Comparison of ENCODE assay signal across 8 cellular contexts in genomic region chr1:46244656-46245371, GRCh38. TPM values are rescaled to one million over a fixed set of nuclear protein-coding genes. Genes with fewer than 3 reads are reported as not detected.
A peak's percentile ranks its signal among the peaks of the same experiment; 100 is the strongest.
DNase-seq lines count a peak whose midpoint lies in the region; ATAC-seq, FAIRE-seq and TF ChIP-seq lines count a peak whose summit lies in the region.

No MANE protein-coding gene starts in this region.

- H3K9me3 Mint-ChIP-seq in CD4-positive, alpha-beta T cell, result no peaks in the 10 kb centered on the region
- peaks cover 2% of the 10 kb centered on the region for H3K9me3 Mint-ChIP-seq in glutamatergic neuron (ENCODE audit: unreplicated experiment)
- H3K9me3 Mint-ChIP-seq in mesothelial cell of epicardium, result peaks cover 4% of the 10 kb centered on the region
- H3K9me3 Mint-ChIP-seq in activated naive CD8-positive, alpha-beta T cell treated with anti-CD3 and anti-CD28 coated beads, Interleukin-2, amount 50 U/mL, for 24 hours, result no peaks in the 10 kb centered on the region

- H3K79me2 ChIP-seq in PC-9 (ENCODE audit: low read depth), result peaks cover 20% of the 10 kb centered on the region

- no peak overlapping the region for H3K4me3 ChIP-seq in PC-9

- H3K9me3 ChIP-seq in CD4-positive, alpha-beta T cell (ENCODE audit: control insufficient read depth, low read length), result no peaks in the 10 kb centered on the region
- H3K9me3 ChIP-seq in PC-9 (ENCODE audit: insufficient read depth, low read depth), result no peaks in the 10 kb centered on the region

- peaks cover 14% of the 10 kb centered on the region; the same call in 1 of the 2 replicates for H3F3A ChIP-seq in PC-9 (ENCODE audit: insufficient read depth, low read depth)

- FAIRE-seq in GM19239 (lab: Jason Lieb, UNC), result no peak

- H3K4me2 ChIP-seq in PC-9, result no peak overlapping the region

- peaks cover 21% of the 10 kb centered on the region for H3K4me1 ChIP-seq in PC-9 (replicated peaks; ENCODE audit: insufficient read depth)

- H3K4me1 Mint-ChIP-seq in CD4-positive, alpha-beta T cell (ENCODE audit: low read depth), result peaks cover 26% of the 10 kb centered on the region
- H3K4me1 Mint-ChIP-seq in glutamatergic neuron (ENCODE audit: low read depth, unreplicated experiment), result no peaks in the 10 kb centered on the region
- peaks cover 12% of the 10 kb centered on the region for H3K4me1 Mint-ChIP-seq in mesothelial cell of epicardium
- H3K4me1 Mint-ChIP-seq in activated naive CD8-positive, alpha-beta T cell treated with anti-CD3 and anti-CD28 coated beads, Interleukin-2, amount 50 U/mL, for 24 hours, result peaks cover 28% of the 10 kb centered on the region

- no peaks in the 10 kb centered on the region for H3K27me3 Mint-ChIP-seq in CD4-positive, alpha-beta T cell
- no peaks in the 10 kb centered on the region for H3K27me3 Mint-ChIP-seq in glutamatergic neuron (ENCODE audit: unreplicated experiment)
- no peaks in the 10 kb centered on the region for H3K27me3 Mint-ChIP-seq in mesothelial cell of epicardium (ENCODE audit: low read depth)
- H3K27me3 Mint-ChIP-seq in activated naive CD8-positive, alpha-beta T cell treated with anti-CD3 and anti-CD28 coated beads, Interleukin-2, amount 50 U/mL, for 24 hours, result no peaks in the 10 kb centered on the region

- ATAC-seq in CD4-positive, alpha-beta T cell (ENCODE audit: poor library complexity), result no peak
- no peak for ATAC-seq in GM18873 (IDR thresholded peaks at IDR 0.05; ENCODE audit: low FRiP score, unreplicated experiment)
- ATAC-seq in activated naive CD8-positive, alpha-beta T cell treated with anti-CD3 and anti-CD28 coated beads, Interleukin-2, amount 50 U/mL, for 24 hours, result no peak

- POLR2A ChIA-PET in CD4-positive, alpha-beta T cell (lab: Charles Lee), result interaction anchor here (3.7 kb wide), 1 partner anchor 59 kb away, joined by 42 read pairs; the partner anchor contains the start of genes LRRC41 and UQCRH
- POLR2A ChIA-PET in PC-9 (lab: Charles Lee; ENCODE audit: unreplicated experiment), result interaction anchor here (0.6 kb wide), 1 partner anchor 470 kb away, joined by 3 read pairs; no protein-coding TSS in a partner anchor

- H3K27me3 ChIP-seq in CD4-positive, alpha-beta T cell (ENCODE audit: control insufficient read depth, insufficient read depth, low read length), result no peaks in the 10 kb centered on the region
- no peaks in the 10 kb centered on the region for H3K27me3 ChIP-seq in PC-9 (ENCODE audit: insufficient read depth, low read depth)

- H3K36me3 Mint-ChIP-seq in CD4-positive, alpha-beta T cell (ENCODE audit: low read depth), result no peaks in the 10 kb centered on the region
- H3K36me3 Mint-ChIP-seq in glutamatergic neuron (ENCODE audit: unreplicated experiment) (no peaks in the 10 kb centered on the region), mesothelial cell of epicardium (peaks cover 2% of the 10 kb centered on the region)
- peaks cover 10% of the 10 kb centered on the region for H3K36me3 Mint-ChIP-seq in activated naive CD8-positive, alpha-beta T cell treated with anti-CD3 and anti-CD28 coated beads, Interleukin-2, amount 50 U/mL, for 24 hours (ENCODE audit: low read depth)

- no peaks in the 10 kb centered on the region for H3K9me2 ChIP-seq in PC-9 (ENCODE audit: insufficient read depth)

- peak; percentile 50 for TF ChIP-seq CTCF in CD4-positive, alpha-beta T cell (IDR thresholded peaks at IDR 0.05)
- TF ChIP-seq CTCF in PC-9 (conservative IDR thresholded peaks at IDR 0.05), result peak; percentile 65
- TF ChIP-seq CTCF in glutamatergic neuron (IDR thresholded peaks at IDR 0.05; ENCODE audit: partially characterized antibody, unreplicated experiment), result peak; percentile 42
- TF ChIP-seq CTCF in mesothelial cell of epicardium (IDR thresholded peaks at IDR 0.05; ENCODE audit: unreplicated experiment), result no peak

- H4K20me1 ChIP-seq in PC-9 (ENCODE audit: insufficient read depth), result no peaks in the 10 kb centered on the region

- H3K4me3 Mint-ChIP-seq in CD4-positive, alpha-beta T cell, result peak overlapping the region; percentile 25
- H3K4me3 Mint-ChIP-seq in glutamatergic neuron (ENCODE audit: unreplicated experiment), result no peak overlapping the region
- no peak overlapping the region for H3K4me3 Mint-ChIP-seq in mesothelial cell of epicardium
- no peak overlapping the region for H3K4me3 Mint-ChIP-seq in activated naive CD8-positive, alpha-beta T cell treated with anti-CD3 and anti-CD28 coated beads, Interleukin-2, amount 50 U/mL, for 24 hours

- no peak overlapping the region for H3K27ac ChIP-seq in CD4-positive, alpha-beta T cell (ENCODE audit: low read depth, low read length)
- H3K27ac ChIP-seq in PC-9, result no peak overlapping the region

- no peak for DNase-seq in CD4-positive, alpha-beta T cell
- peak; percentile 56 for DNase-seq in GM19239 (ENCODE audit: insufficient read length, low spot score)
- peak in 1 of 2 experiments; percentile 18 for DNase-seq in PC-9
- DNase-seq in glutamatergic neuron, result no peak
- no peak for DNase-seq in mesothelial cell of epicardium (ENCODE audit: low spot score in 2 of 2, unreplicated experiment in 2 of 2)
- no peak for DNase-seq in NCI-H774 (lab: John Stamatoyannopoulos, UW)
- no peak for DNase-seq in activated naive CD8-positive, alpha-beta T cell treated with anti-CD3 and anti-CD28 coated beads, Interleukin-2, amount 50 U/mL, for 24 hours

- H3K36me3 ChIP-seq in PC-9 (ENCODE audit: low read depth), result no peaks in the 10 kb centered on the region; the same call in 1 of the 2 replicates

- H2AFZ ChIP-seq in PC-9, result no peak overlapping the region; the same call in 1 of the 2 replicates

- intact Hi-C loops in CD4-positive, alpha-beta T cell (cut with DNase I, micrococcal nuclease), result loop anchor here in 1 of 2 experiments (2.0 to 5.0 kb wide), 2 partner anchors 104 to 472 kb away; partner anchors contain the start of gene EFCAB14
- intact Hi-C loops in PC-9 (cut with micrococcal nuclease; ENCODE audit: unreplicated experiment), result loop anchor here (10.0 kb wide), 1 partner anchor 560 kb away; the partner anchor contains the start of genes GPBP1L1 and TMEM69

- no peak overlapping the region for H3K27ac Mint-ChIP-seq in CD4-positive, alpha-beta T cell
- H3K27ac Mint-ChIP-seq in glutamatergic neuron (ENCODE audit: unreplicated experiment) (no peak overlapping the region), mesothelial cell of epicardium (no peak overlapping the region)
- H3K27ac Mint-ChIP-seq in activated naive CD8-positive, alpha-beta T cell treated with anti-CD3 and anti-CD28 coated beads, Interleukin-2, amount 50 U/mL, for 24 hours, result no peak overlapping the region

- CTCF ChIA-PET in CD4-positive, alpha-beta T cell (lab: Charles Lee), result interaction anchor here (0.6 to 2.2 kb wide), 10 partner anchors 8 to 181 kb away, joined by 3 to 20 read pairs (median 4); partner anchors contain the start of genes LRRC41, NSUN4 and UQCRH
- CTCF ChIA-PET in PC-9 (lab: Charles Lee), result interaction anchor here (0.5 to 1.5 kb wide), 14 partner anchors 11 to 1579 kb away, joined by 3 to 13 read pairs (median 4); no protein-coding TSS in a partner anchor

- BruUV-seq in PC-9 (replicated peaks; lab: Mats Ljungman, UMichigan), result no TSS peak

RNA-seq across cellular contexts. Expression of gene RAD54L, which starts 2.7 kb away (rescaled TPM):
- total RNA-seq in CD4-positive, alpha-beta T cell, result 1 to 10 TPM in 1 of 2 experiments, under 1 TPM in 1; 0.33 to 1.0 TPM
- total RNA-seq in PC-9 (2021) (44.8 and 56.4 TPM in 2 replicates), glutamatergic neuron (ENCODE audit: unreplicated experiment) (4.6 TPM), mesothelial cell of epicardium (11.2 to 12.2 TPM (median 11.7 TPM) in 3 replicates)

RNA-seq across cellular contexts. Expression of gene LURAP1, which starts 41.7 kb away (rescaled TPM):
- under 1 TPM in 1 of 2 experiments, not detected in 1; 0.14 TPM for total RNA-seq in CD4-positive, alpha-beta T cell
- 0.57 TPM in 1 of 2 replicates, not detected in the other for total RNA-seq in PC-9 (2021)
- 0.29 TPM for total RNA-seq in glutamatergic neuron (ENCODE audit: unreplicated experiment)
- 2.1 to 2.8 TPM (median 2.6 TPM) in 3 replicates for total RNA-seq in mesothelial cell of epicardium

RNA-seq across cellular contexts. Expression of gene POMGNT1, which starts 46.6 kb away (rescaled TPM):
- 10 to 100 TPM; 21.1 to 29.0 TPM for total RNA-seq in CD4-positive, alpha-beta T cell
- total RNA-seq in PC-9 (2021) (82.6 and 97.4 TPM in 2 replicates), glutamatergic neuron (ENCODE audit: unreplicated experiment) (70.2 TPM), mesothelial cell of epicardium (87.1 to 95.6 TPM (median 91.6 TPM) in 3 replicates)

RNA-seq across cellular contexts. Expression of gene LRRC41, which starts 58.6 kb away (rescaled TPM):
- total RNA-seq in CD4-positive, alpha-beta T cell, result 10 to 100 TPM; 23.0 to 24.3 TPM
- total RNA-seq in PC-9 (2021), result 65.9 and 66.3 TPM in 2 replicates
- 77.9 TPM for total RNA-seq in glutamatergic neuron (ENCODE audit: unreplicated experiment)
- total RNA-seq in mesothelial cell of epicardium, result 116 to 122 TPM (median 120 TPM) in 3 replicates

RNA-seq across cellular contexts. Expression of gene UQCRH, which starts 58.7 kb away (rescaled TPM):
- total RNA-seq in CD4-positive, alpha-beta T cell, result 100 to 1,000 TPM; 101 to 103 TPM
- total RNA-seq in PC-9 (2021) (457 and 551 TPM in 2 replicates), glutamatergic neuron (ENCODE audit: unreplicated experiment) (271 TPM), mesothelial cell of epicardium (205 to 211 TPM (median 209 TPM) in 3 replicates)
